31 cellular contexts compared by ENCODE assay signal in the genomic region with DNA sequence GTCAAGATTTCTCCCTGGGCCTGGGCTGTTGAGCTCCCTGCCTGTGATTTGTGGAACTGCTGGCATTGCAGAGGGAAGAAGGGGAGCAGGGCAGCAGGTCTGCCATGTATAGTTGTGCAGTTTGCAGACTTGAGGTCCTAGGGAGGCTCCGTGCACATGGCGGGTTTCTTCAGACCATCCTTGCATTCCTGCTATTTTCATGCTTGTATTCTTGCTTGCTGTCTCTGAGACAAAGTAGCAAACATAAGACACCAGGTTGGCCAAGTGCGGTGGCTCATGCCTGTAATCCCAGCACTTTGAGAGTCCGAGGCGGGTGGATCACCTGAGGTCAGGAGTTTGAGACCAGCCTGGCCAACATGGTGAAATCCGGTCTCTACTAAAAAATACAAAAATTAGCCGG.
"Had no signal": no experiment of that assay in that cellular context is flagged by ENCODE, and none has a peak within 500 bp of the region (broad histone marks: within the 10 kb centered on the region; RNA-seq: fewer than 3 reads in every experiment).

No MANE protein-coding gene starts in this region.

- DNase-seq: activated CD4-positive, alpha-beta memory T cell treated with anti-CD3 and anti-CD28 coated beads, Interleukin-2, amount 10 ng/mL, durations not matched to agents 7 days and 5 days; activated CD4-positive, alpha-beta T cell treated with anti-CD3 and anti-CD28 coated beads for 1 hour; activated CD4-positive, alpha-beta T cell treated with anti-CD3 and anti-CD28 coated beads for 36 hours; activated CD4-positive, alpha-beta T cell treated with anti-CD3 and anti-CD28 coated beads for 48 hours; activated CD4-positive, alpha-beta T cell treated with anti-CD3 and anti-CD28 coated beads, Interleukin-2, amount 10 ng/mL, durations not matched to agents 7 days and 5 days; activated CD4-positive, alpha-beta T cell treated with anti-CD3 and anti-CD28 coated beads, Interleukin-2, amount 50 U/mL, for 48 hours; activated CD4-positive, CD25-positive, alpha-beta regulatory T cell; activated CD8-positive, alpha-beta memory T cell treated with anti-CD3 and anti-CD28 coated beads for 24 hours; activated CD8-positive, alpha-beta memory T cell treated with anti-CD3 and anti-CD28 coated beads, Interleukin-2, amount 10 ng/mL, durations not matched to agents 7 days and 5 days; activated CD8-positive, alpha-beta memory T cell treated with anti-CD3 and anti-CD28 coated beads, Interleukin-2, amount 50 U/mL, for 48 hours; activated CD8-positive, alpha-beta T cell treated with anti-CD3 and anti-CD28 coated beads, Interleukin-2, amount 10 ng/mL, durations not matched to agents 7 days and 5 days; activated effector memory CD4-positive, alpha-beta T cell treated with Interleukin-2 at 50 U/mL for 16 hours; activated gamma-delta T cell; activated naive CD4-positive, alpha-beta T cell treated with anti-CD3 and anti-CD28 coated beads, Interleukin-2, amount 10 ng/mL, durations not matched to agents 7 days and 5 days; activated naive CD4-positive, alpha-beta T cell treated with Interleukin-2 at 50 U/mL for 16 hours; activated naive CD8-positive, alpha-beta T cell treated with anti-CD3 and anti-CD28 coated beads, Interleukin-2, amount 10 ng/mL, durations not matched to agents 7 days and 5 days; activated naive CD8-positive, alpha-beta T cell treated with anti-CD3 and anti-CD28 coated beads, Interleukin-2, amount 50 U/mL, for 24 hours; activated T-cell treated with anti-CD3 and anti-CD28 coated beads, Interleukin-2, amount 50 U/mL, for 24 hours; activated T-cell treated with anti-CD3 and anti-CD28 coated beads, Interleukin-2, amount 50 U/mL, for 48 hours; aorta; body of pancreas; brain microvascular endothelial cell; central memory CD4-positive, alpha-beta T cell; T-helper 1 cell; T-helper 2 cell; T-helper 9 cell; WERI-Rb-1 had no signal

- FAIRE-seq: astrocyte had no signal

- H3K4me1 ChIP-seq: body of pancreas, breast epithelium had no signal

- H3K4me3 ChIP-seq: body of pancreas, breast epithelium had no signal

- ATAC-seq: activated CD4-positive, alpha-beta T cell treated with anti-CD3 and anti-CD28 coated beads for 36 hours; activated CD4-positive, CD25-positive, alpha-beta regulatory T cell treated with anti-CD3 and anti-CD28 coated beads, Interleukin-2, amount 50 U/mL, for 24 hours; activated CD8-positive, alpha-beta memory T cell treated with anti-CD3 and anti-CD28 coated beads, Interleukin-2, amount 10 ng/mL, durations not matched to agents 7 days and 5 days; activated CD8-positive, alpha-beta T cell treated with anti-CD3 and anti-CD28 coated beads, Interleukin-2, amount 10 ng/mL, durations not matched to agents 7 days and 5 days; activated naive CD8-positive, alpha-beta T cell treated with anti-CD3 and anti-CD28 coated beads, Interleukin-2, amount 50 U/mL, for 24 hours; body of pancreas; WTC11 had no signal

- H3K27ac ChIP-seq: body of pancreas, brain microvascular endothelial cell, breast epithelium, WERI-Rb-1 had no signal

- H3K36me3 ChIP-seq: brain microvascular endothelial cell, breast epithelium, WERI-Rb-1 had no signal

- H3K27me3 ChIP-seq: body of pancreas, brain microvascular endothelial cell had no signal

- H3K9me3 ChIP-seq: body of pancreas had no signal
